Comparison of ENCODE assay signal across 2 cellular contexts in genomic region chr22:44738347-44738715, GRCh38.
TF ChIP-seq lines count a peak whose summit lies in the region.

No MANE protein-coding gene starts in this region.

TF ChIP-seq in IMR-90, 13 proteins besides CTCF, POLR2A, EP300 and RAD21:
- TF ChIP-seq, protein P1, sequence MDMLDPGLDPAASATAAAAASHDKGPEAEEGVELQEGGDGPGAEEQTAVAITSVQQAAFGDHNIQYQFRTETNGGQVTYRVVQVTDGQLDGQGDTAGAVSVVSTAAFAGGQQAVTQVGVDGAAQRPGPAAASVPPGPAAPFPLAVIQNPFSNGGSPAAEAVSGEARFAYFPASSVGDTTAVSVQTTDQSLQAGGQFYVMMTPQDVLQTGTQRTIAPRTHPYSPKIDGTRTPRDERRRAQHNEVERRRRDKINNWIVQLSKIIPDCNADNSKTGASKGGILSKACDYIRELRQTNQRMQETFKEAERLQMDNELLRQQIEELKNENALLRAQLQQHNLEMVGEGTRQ (IDR thresholded peaks at IDR 0.05; ENCODE audit: low read depth, low read length) = peak; percentile 41; the same call in 1 of the 2 replicates
- no peak for TF ChIP-seq NFE2L2 (IDR thresholded peaks at IDR 0.05; ENCODE audit: low read depth, low read length)

TF ChIP-seq in GM12891, 5 proteins besides CTCF, POLR2A, EP300 and RAD21:
- no peak for TF ChIP-seq PAX5 (IDR thresholded peaks at IDR 0.05; ENCODE audit: insufficient read depth, low read length, severe bottlenecking)
- no peak for TF ChIP-seq POU2F2 (IDR thresholded peaks at IDR 0.05; ENCODE audit: low read depth, low read length)
- TF ChIP-seq TAF1 (IDR thresholded peaks at IDR 0.05; ENCODE audit: low read depth, low read length) = no peak
- TF ChIP-seq POLR2AphosphoS5 (IDR thresholded peaks at IDR 0.05; ENCODE audit: low read depth, low read length) = no peak
- no peak for TF ChIP-seq SPI1 (IDR thresholded peaks at IDR 0.05; ENCODE audit: low read depth, low read length)
TF ChIP-seq in GM12891: peak in this region for 0.
